Comparison of ENCODE assay signal across 14 cellular contexts in the genomic region with DNA sequence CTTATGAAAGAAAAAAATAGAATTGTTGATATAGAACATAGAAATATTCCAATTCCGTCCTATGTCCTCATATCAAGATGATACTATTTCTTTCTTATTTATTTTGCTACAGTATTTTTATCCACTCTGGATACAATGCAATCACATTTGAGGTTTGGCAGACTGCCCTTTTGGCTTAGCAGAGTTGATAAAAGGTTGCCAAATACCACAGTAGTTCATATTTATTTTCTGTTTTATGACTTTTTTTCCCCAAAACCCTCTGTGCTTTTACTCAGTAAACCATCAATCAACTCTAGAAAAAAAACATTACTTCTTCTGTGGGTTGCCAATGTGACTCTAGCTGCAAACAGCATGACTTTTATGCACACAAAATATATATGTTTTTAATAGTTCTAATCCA.
DNase-seq lines count a peak whose midpoint lies in the region; FAIRE-seq and TF ChIP-seq lines count a peak whose summit lies in the region.
"Had no signal": no experiment of that assay in that cellular context is flagged by ENCODE, and none has a peak within 500 bp of the region (broad histone marks: within the 10 kb centered on the region; RNA-seq: fewer than 3 reads in every experiment).

No MANE protein-coding gene starts in this region.

- H3K27me3 ChIP-seq in esophagus squamous epithelium: no peaks in the 10 kb centered on the region
- H3K27me3 ChIP-seq: ascending aorta, spleen, vagina had no signal

- no peak overlapping the region for H3K27ac ChIP-seq in HEK293 (ENCODE audit: extremely low read depth, low read depth, low read length)
- no peak overlapping the region for H3K27ac ChIP-seq in esophagus squamous epithelium
- H3K27ac ChIP-seq: ascending aorta, spleen, vagina had no signal

- H3K4me1 ChIP-seq in HEK293 (ENCODE audit: control insufficient read depth, insufficient read depth, low read length) (no peaks in the 10 kb centered on the region), esophagus squamous epithelium (no peaks in the 10 kb centered on the region)
- H3K4me1 ChIP-seq: ascending aorta, spleen, vagina had no signal

- H3K36me3 ChIP-seq in HEK293 (ENCODE audit: control insufficient read depth in 2 of 2, insufficient read depth in 1 of 2, low read length in 2 of 2): no peaks in the 10 kb centered on the region
- H3K36me3 ChIP-seq in esophagus squamous epithelium: no peaks in the 10 kb centered on the region
- H3K36me3 ChIP-seq: ascending aorta, spleen, vagina had no signal

- CTCF ChIA-PET in HEK293 (lab: Yijun Ruan, JAX): no interaction called here

- DNase-seq in NCI-H226 (peak; percentile 40), choroid plexus epithelial cell (ENCODE audit: low read depth) (peak; percentile 90), non-pigmented ciliary epithelial cell (ENCODE audit: low read depth) (peak; percentile 26), urothelium cell line (ENCODE audit: low spot score) (no peak), esophagus squamous epithelium (lab: John Stamatoyannopoulos, UW) (no peak), ureter (ENCODE audit: low spot score) (no peak)
- DNase-seq: effector CD4-positive, alpha-beta T cell; NCI-H510A; nucleus accumbens; spleen had no signal

- intact Hi-C loops in esophagus squamous epithelium (cut with DNase I): no loop called here

- H3K9me3 ChIP-seq in HEK293 (ENCODE audit: control insufficient read depth, insufficient read depth, low read depth, low read length): no peaks in the 10 kb centered on the region
- no peaks in the 10 kb centered on the region for H3K9me3 ChIP-seq in esophagus squamous epithelium
- H3K9me3 ChIP-seq: ascending aorta, spleen, vagina had no signal

- WGBS in esophagus squamous epithelium, 2 donors: 44 to 47% methylated on average over 1 of the region's 1 CpG

- TF ChIP-seq POLR2A in esophagus squamous epithelium (IDR thresholded peaks at IDR 0.05): no peak

- POLR2A ChIA-PET in HEK293 (lab: Yijun Ruan, JAX): no interaction called here

- TF ChIP-seq CTCF in HEK293 (tag by site-specific recombination; IDR thresholded peaks at IDR 0.05) (no peak), choroid plexus epithelial cell (conservative IDR thresholded peaks at IDR 0.05; ENCODE audit: low read depth, low read length) (no peak), esophagus squamous epithelium (IDR thresholded peaks at IDR 0.05) (no peak)

- H3K4me3 ChIP-seq in HEK293 (ENCODE audit: low read depth, low read length) (no peak overlapping the region), choroid plexus epithelial cell (ENCODE audit: low read depth, low read length) (no peak overlapping the region), esophagus squamous epithelium (no peak overlapping the region)
- H3K4me3 ChIP-seq: ascending aorta, spleen, vagina had no signal

- FAIRE-seq in urothelium cell line (lab: Jason Lieb, UNC): no peak
- FAIRE-seq: H1 had no signal

TF ChIP-seq in HEK293, 187 proteins besides CTCF, POLR2A, EP300 and RAD21:
- no peak for TF ChIP-seq ZNF776 (tag by site-specific recombination; IDR thresholded peaks at IDR 0.05; ENCODE audit: borderline replicate concordance)
- peak; percentile 14; the same call in 1 of the 2 replicates for TF ChIP-seq MZF1 (tag by site-specific recombination; IDR thresholded peaks at IDR 0.05; ENCODE audit: borderline replicate concordance)
- TF ChIP-seq, protein P1, sequence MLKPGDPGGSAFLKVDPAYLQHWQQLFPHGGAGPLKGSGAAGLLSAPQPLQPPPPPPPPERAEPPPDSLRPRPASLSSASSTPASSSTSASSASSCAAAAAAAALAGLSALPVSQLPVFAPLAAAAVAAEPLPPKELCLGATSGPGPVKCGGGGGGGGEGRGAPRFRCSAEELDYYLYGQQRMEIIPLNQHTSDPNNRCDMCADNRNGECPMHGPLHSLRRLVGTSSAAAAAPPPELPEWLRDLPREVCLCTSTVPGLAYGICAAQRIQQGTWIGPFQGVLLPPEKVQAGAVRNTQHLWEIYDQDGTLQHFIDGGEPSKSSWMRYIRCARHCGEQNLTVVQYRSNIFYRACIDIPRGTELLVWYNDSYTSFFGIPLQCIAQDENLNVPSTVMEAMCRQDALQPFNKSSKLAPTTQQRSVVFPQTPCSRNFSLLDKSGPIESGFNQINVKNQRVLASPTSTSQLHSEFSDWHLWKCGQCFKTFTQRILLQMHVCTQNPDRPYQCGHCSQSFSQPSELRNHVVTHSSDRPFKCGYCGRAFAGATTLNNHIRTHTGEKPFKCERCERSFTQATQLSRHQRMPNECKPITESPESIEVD (tag by site-specific recombination; IDR thresholded peaks at IDR 0.05): peak; percentile 94
- peak; percentile 50 for TF ChIP-seq ZXDB (tag by site-specific recombination; IDR thresholded peaks at IDR 0.05)
- TF ChIP-seq ZNF37A (tag by site-specific recombination; IDR thresholded peaks at IDR 0.05): peak; percentile 50; the same call in 1 of the 2 replicates
- peak; percentile 50; the same call in 1 of the 2 replicates for TF ChIP-seq OSR2 (tag by site-specific recombination; IDR thresholded peaks at IDR 0.05)
- peak; percentile 70; the same call in 1 of the 2 replicates for TF ChIP-seq FEZF1 (tag by site-specific recombination; IDR thresholded peaks at IDR 0.05)
- TF ChIP-seq, protein P2, sequence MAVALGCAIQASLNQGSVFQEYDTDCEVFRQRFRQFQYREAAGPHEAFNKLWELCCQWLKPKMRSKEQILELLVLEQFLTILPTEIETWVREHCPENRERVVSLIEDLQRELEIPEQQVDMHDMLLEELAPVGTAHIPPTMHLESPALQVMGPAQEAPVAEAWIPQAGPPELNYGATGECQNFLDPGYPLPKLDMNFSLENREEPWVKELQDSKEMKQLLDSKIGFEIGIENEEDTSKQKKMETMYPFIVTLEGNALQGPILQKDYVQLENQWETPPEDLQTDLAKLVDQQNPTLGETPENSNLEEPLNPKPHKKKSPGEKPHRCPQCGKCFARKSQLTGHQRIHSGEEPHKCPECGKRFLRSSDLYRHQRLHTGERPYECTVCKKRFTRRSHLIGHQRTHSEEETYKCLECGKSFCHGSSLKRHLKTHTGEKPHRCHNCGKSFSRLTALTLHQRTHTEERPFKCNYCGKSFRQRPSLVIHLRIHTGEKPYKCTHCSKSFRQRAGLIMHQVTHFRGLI (tag by site-specific recombination; IDR thresholded peaks at IDR 0.05): no peak
- TF ChIP-seq ZNF146 (tag by site-specific recombination; IDR thresholded peaks at IDR 0.05): no peak
- TF ChIP-seq ZNF843 (tag by site-specific recombination; IDR thresholded peaks at IDR 0.05): peak; percentile 74; the same call in 1 of the 2 replicates

Comparison
In these comparisons a context has a peak if more than half of its experiments do, and no peak if none do; other contexts are left out.
1. DNase-seq: peak in NCI-H226 (single experiment), choroid plexus epithelial cell (single experiment) and non-pigmented ciliary epithelial cell (single experiment); none in urothelium cell line (single experiment), esophagus squamous epithelium (single experiment) and ureter (single experiment).